8 cellular contexts compared by ENCODE assay signal in the genomic region with DNA sequence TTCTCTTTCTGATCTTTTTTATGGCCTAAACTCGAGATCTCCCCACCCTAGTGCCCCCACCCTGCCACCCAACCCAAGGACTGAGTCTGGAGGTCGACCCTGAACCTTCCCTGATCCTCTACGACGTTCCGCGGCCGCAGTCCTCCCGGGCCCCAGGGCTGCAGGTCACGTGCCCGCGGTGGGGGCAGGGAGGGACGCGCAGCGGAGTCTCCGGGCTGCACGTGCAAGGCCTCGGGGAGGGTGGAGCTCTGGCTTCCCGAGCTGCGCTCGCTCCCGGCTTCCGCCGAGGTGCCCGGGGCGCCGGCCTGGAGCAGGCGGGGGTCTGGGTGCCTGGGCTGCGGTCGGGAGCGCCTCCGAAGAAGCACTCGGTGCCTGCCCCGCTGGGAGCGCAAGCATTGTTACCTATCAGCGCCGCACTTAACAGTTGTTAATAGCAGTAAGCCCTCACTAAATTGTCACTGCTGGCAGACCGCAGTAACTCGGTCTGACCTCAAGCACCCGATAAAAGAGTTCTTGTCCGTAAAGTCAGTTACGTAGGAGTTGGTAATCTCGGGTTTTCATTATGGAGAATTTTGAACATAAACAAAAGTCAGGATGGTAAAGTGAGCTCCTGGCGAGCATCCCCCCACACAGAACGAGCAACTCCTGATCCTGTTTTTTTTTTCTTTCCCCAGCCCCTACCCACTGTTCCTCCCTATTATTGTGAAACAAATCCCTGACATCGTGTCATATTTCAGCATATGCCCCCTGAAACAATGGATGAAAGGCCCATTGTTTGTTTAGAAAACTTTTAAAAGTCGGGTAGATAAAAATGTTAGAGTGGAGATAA.
DNase-seq lines count a peak whose midpoint lies in the region; ATAC-seq, FAIRE-seq and TF ChIP-seq lines count a peak whose summit lies in the region.

No MANE protein-coding gene starts in this region.

- peak; percentile 59 for ATAC-seq in HG03135 (IDR thresholded peaks at IDR 0.05; ENCODE audit: unreplicated experiment)
- ATAC-seq in left colon, result peak; percentile 85

- DNase-seq in GM12891 (ENCODE audit: insufficient read length, low spot score), result peak; percentile 71
- DNase-seq in NCI-H510A treated with DMSO at 0.1 percent for 48 hours (lab: John Stamatoyannopoulos, UW), result peak; percentile 78
- peak; percentile 75 for DNase-seq in activated CD4-positive, alpha-beta T cell treated with anti-CD3 and anti-CD28 coated beads, Interleukin-2, amount 50 U/mL, for 1 hour
- peak; percentile 44 for DNase-seq in cortex of kidney (lab: John Stamatoyannopoulos, UW)
- DNase-seq in left colon, result peak; percentile 95 to 96
- peak; percentile 73 to 74 for DNase-seq in stimulated activated CD4-positive, alpha-beta T cell treated with anti-CD3 and anti-CD28 coated beads, Interleukin-15, amount 100 ng/mL, for 48 hours (ENCODE audit: low read depth in 2 of 2)
- no peak for DNase-seq in NK-92 treated with Interleukin-12 subunit alpha and Interleukin-12 subunit beta, amount 100 ng/mL, for 24 hours (lab: John Stamatoyannopoulos, UW)

- intact Hi-C loops in left colon (cut with DNase I, micrococcal nuclease), result loop anchor here in 1 of 2 donors (5.0 kb wide), 1 partner anchor 65 kb away; no protein-coding TSS in a partner anchor

- TF ChIP-seq POLR2A in GM12891 (IDR thresholded peaks at IDR 0.05; ENCODE audit: low read depth, low read length), result no peak

- FAIRE-seq in GM12891 (lab: Jason Lieb, UNC), result peak; percentile 86

TF ChIP-seq in GM12891, 5 proteins besides CTCF, POLR2A, EP300 and RAD21:
- TF ChIP-seq SPI1 (IDR thresholded peaks at IDR 0.05; ENCODE audit: low read depth, low read length), result no peak
